ENCODE assay signal across 22 cellular contexts in genomic region chr10:132272767-132273090, GRCh38. TPM values are rescaled to one million over a fixed set of nuclear protein-coding genes. Genes with fewer than 3 reads are reported as not detected.
A peak's percentile ranks its signal among the peaks of the same experiment; 100 is the strongest.
DNase-seq lines count a peak whose midpoint lies in the region; ATAC-seq and TF ChIP-seq lines count a peak whose summit lies in the region.
"Had no signal": no experiment of that assay in that cellular context is flagged by ENCODE, and none has a peak within 500 bp of the region (broad histone marks: within the 10 kb centered on the region; RNA-seq: fewer than 3 reads in every experiment).

No MANE protein-coding gene starts in this region.

- intact Hi-C loops in Right ventricle myocardium superior (cut with DNase I) (no loop called here), right cardiac atrium (cut with DNase I) (no loop called here), vagina (cut with DNase I) (no loop called here)

- H3K27ac Mint-ChIP-seq in nephron, result peak overlapping the region in 2 of 3 experiments; percentile 5 to 79
- H3K27ac Mint-ChIP-seq: HFFc6 had no signal

- no peaks in the 10 kb centered on the region for H3K36me3 ChIP-seq in vagina
- H3K36me3 ChIP-seq: BE2C, MG63, SJCRH30 had no signal

- H3K27ac ChIP-seq in right cardiac atrium (ENCODE audit: low read length) (no peak overlapping the region), cingulate gyrus (ENCODE audit: low read depth, low read length) (peak overlapping the region; percentile 15), vagina (peak overlapping the region; percentile 18)
- H3K27ac ChIP-seq: SJCRH30 had no signal

- H3K4me3 Mint-ChIP-seq in nephron, result peak overlapping the region in 1 of 3 experiments; percentile 0
- H3K4me3 Mint-ChIP-seq: CD4-positive, CD25-positive, alpha-beta regulatory T cell had no signal

- DNase-seq in Right ventricle myocardium superior (peak; percentile 30), right cardiac atrium (no peak), vagina (ENCODE audit: extremely low spot score in 2 of 2) (no peak), Ammon's horn (ENCODE audit: low spot score) (no peak), LoVo (ENCODE audit: low spot score) (no peak), DMS53 (lab: John Stamatoyannopoulos, UW) (no peak)
- DNase-seq: BE2C; CD4-positive, CD25-positive, alpha-beta regulatory T cell; COR-L47; DMS 273 treated with DMSO at 0.1 percent for 48 hours; HFFc6; Karpas-422; NCI-H1092; NCI-H1436 treated with DMSO at 0.1 percent for 48 hours; NCI-H2029; NCI-H526; PC-3; RPMI8226; SJCRH30 had no signal

- H3K9me3 ChIP-seq in right cardiac atrium (ENCODE audit: control insufficient read depth, low read length), result no peaks in the 10 kb centered on the region
- no peaks in the 10 kb centered on the region for H3K9me3 ChIP-seq in vagina
- H3K9me3 ChIP-seq: BE2C, MG63, SJCRH30 had no signal

- no peak for TF ChIP-seq POLR2A in vagina (IDR thresholded peaks at IDR 0.05)

- peaks cover 29% of the 10 kb centered on the region for H3K4me1 Mint-ChIP-seq in nephron

- WGBS in right cardiac atrium, result 70% methylated on average over 10 of the region's 10 CpGs

- H3K36me3 Mint-ChIP-seq in nephron (ENCODE audit: low read depth), result no peaks in the 10 kb centered on the region

- no peaks in the 10 kb centered on the region for H3K27me3 ChIP-seq in right cardiac atrium (ENCODE audit: control insufficient read depth, insufficient read depth)
- no peaks in the 10 kb centered on the region for H3K27me3 ChIP-seq in vagina
- H3K27me3 ChIP-seq: BE2C, MG63, SJCRH30 had no signal

- H3K4me3 ChIP-seq in right cardiac atrium (ENCODE audit: low read length) (no peak overlapping the region), vagina (no peak overlapping the region)
- H3K4me3 ChIP-seq: MG63, SJCRH30 had no signal

- H3K4me1 ChIP-seq in right cardiac atrium (ENCODE audit: control insufficient read depth, insufficient read depth, low read length) (no peaks in the 10 kb centered on the region), vagina (no peaks in the 10 kb centered on the region)
- H3K4me1 ChIP-seq: BE2C, SJCRH30 had no signal

- ATAC-seq in Right ventricle myocardium superior (ENCODE audit: poor library complexity) (no peak), right cardiac atrium (no peak)
- ATAC-seq: PC-3 had no signal

- no peaks in the 10 kb centered on the region for H3K9me3 Mint-ChIP-seq in nephron
- H3K9me3 Mint-ChIP-seq: CD4-positive, CD25-positive, alpha-beta regulatory T cell had no signal

- TF ChIP-seq CTCF in nephron (IDR thresholded peaks at IDR 0.05; ENCODE audit: unreplicated experiment in 3 of 3) (no peak), vagina (IDR thresholded peaks at IDR 0.05) (no peak)

- H3K27me3 Mint-ChIP-seq in nephron (ENCODE audit: low read depth), result peaks cover 16% of the 10 kb centered on the region
- H3K27me3 Mint-ChIP-seq: CD4-positive, CD25-positive, alpha-beta regulatory T cell had no signal

RNA-seq across cellular contexts. Expression of gene STK32C, which starts 35.0 kb away (rescaled TPM):
- total RNA-seq in Right ventricle myocardium superior (5.9 TPM), right cardiac atrium (1 to 10 TPM; 5.7 to 7.3 (median 6.7) TPM), vagina (4.7 TPM)
- 6.9 TPM for polyA plus RNA-seq in right cardiac atrium

RNA-seq across cellular contexts. Expression of gene LRRC27, which starts 59.3 kb away (rescaled TPM):
- 3.9 TPM for total RNA-seq in Right ventricle myocardium superior
- total RNA-seq in right cardiac atrium, result 1 to 10 TPM; 3.7 to 9.3 (median 6.8) TPM
- 5.4 TPM for polyA plus RNA-seq in right cardiac atrium
- total RNA-seq in vagina, result 4.9 TPM
